17 cellular contexts compared by ENCODE assay signal in the genomic region with DNA sequence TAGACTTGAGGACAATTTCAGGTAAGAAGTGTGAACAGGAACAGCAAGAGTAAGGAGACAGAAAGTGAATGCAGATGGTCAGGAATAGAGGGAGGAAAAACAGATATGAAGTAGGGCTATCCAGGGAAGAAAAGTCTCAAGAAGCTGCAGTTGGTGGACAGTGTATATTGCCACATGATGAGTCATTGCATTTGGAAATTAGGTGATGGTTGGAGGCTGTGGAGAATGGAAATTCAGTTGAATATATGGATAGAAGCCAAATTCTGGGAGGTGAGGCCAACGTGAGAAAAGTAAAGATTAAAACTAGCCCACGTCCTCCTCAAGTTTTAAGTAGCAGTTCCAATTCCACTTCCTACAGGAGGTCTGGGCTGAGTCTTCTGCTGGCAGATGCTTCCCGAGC.
DNase-seq lines count a peak whose midpoint lies in the region; ATAC-seq lines count a peak whose summit lies in the region.
"Had no signal": no experiment of that assay in that cellular context is flagged by ENCODE, and none has a peak within 500 bp of the region (broad histone marks: within the 10 kb centered on the region; RNA-seq: fewer than 3 reads in every experiment).

No MANE protein-coding gene starts in this region.

- peaks cover 49% of the 10 kb centered on the region for H3K4me1 Mint-ChIP-seq in activated CD4-positive, alpha-beta T cell treated with anti-CD3 and anti-CD28 coated beads for 36 hours
- peaks cover 49% of the 10 kb centered on the region for H3K4me1 Mint-ChIP-seq in activated naive CD8-positive, alpha-beta T cell treated with anti-CD3 and anti-CD28 coated beads, Interleukin-2, amount 10 ng/mL, durations not matched to agents 7 days and 5 days

- H3K4me3 ChIP-seq in mesenchymal stem cell (ENCODE audit: insufficient read depth in 1 of 2, low read depth in 1 of 2, low read length in 2 of 2), result no peak overlapping the region
- H3K4me3 ChIP-seq: ovary, testis had no signal

- no peaks in the 10 kb centered on the region for H3K79me1 ChIP-seq in mesenchymal stem cell (replicated peaks; ENCODE audit: low read length, poor library complexity, severe bottlenecking)

- no peak overlapping the region for H2BK5ac ChIP-seq in mesenchymal stem cell (ENCODE audit: low read depth, low read length, poor library complexity, severe bottlenecking)

- WGBS in mesenchymal stem cell, result 94% methylated on average over 2 of the region's 3 CpGs

- H3K9ac ChIP-seq in mesenchymal stem cell (ENCODE audit: low read length), result no peak overlapping the region

- H3K27me3 Mint-ChIP-seq in activated CD4-positive, alpha-beta T cell treated with anti-CD3 and anti-CD28 coated beads for 36 hours, result no peaks in the 10 kb centered on the region
- H3K27me3 Mint-ChIP-seq in activated naive CD8-positive, alpha-beta T cell treated with anti-CD3 and anti-CD28 coated beads, Interleukin-2, amount 10 ng/mL, durations not matched to agents 7 days and 5 days, result no peaks in the 10 kb centered on the region
- H3K27me3 Mint-ChIP-seq: dendritic cell treated with granulocyte-macrophage colony-stimulating factor and Interleukin-4, amounts not matched to agents 40 ng/mL and 50 ng/mL, for 4 days had no signal

- H3K4me3 Mint-ChIP-seq in activated CD4-positive, alpha-beta T cell treated with anti-CD3 and anti-CD28 coated beads for 36 hours, result no peak overlapping the region
- peak overlapping the region; percentile 50 for H3K4me3 Mint-ChIP-seq in activated naive CD8-positive, alpha-beta T cell treated with anti-CD3 and anti-CD28 coated beads, Interleukin-2, amount 10 ng/mL, durations not matched to agents 7 days and 5 days
- H3K4me3 Mint-ChIP-seq: dendritic cell treated with granulocyte-macrophage colony-stimulating factor and Interleukin-4, amounts not matched to agents 40 ng/mL and 50 ng/mL, for 4 days; HFFc6 had no signal

- H3K36me3 Mint-ChIP-seq in activated CD4-positive, alpha-beta T cell treated with anti-CD3 and anti-CD28 coated beads for 36 hours (ENCODE audit: low read depth), result peaks cover 15% of the 10 kb centered on the region
- H3K36me3 Mint-ChIP-seq in activated naive CD8-positive, alpha-beta T cell treated with anti-CD3 and anti-CD28 coated beads, Interleukin-2, amount 10 ng/mL, durations not matched to agents 7 days and 5 days, result peaks cover 24% of the 10 kb centered on the region

- POLR2A ChIA-PET in activated CD4-positive, alpha-beta T cell treated with anti-CD3 and anti-CD28 coated beads for 36 hours (lab: Charles Lee), result no interaction called here
- POLR2A ChIA-PET in activated naive CD8-positive, alpha-beta T cell treated with anti-CD3 and anti-CD28 coated beads, Interleukin-2, amount 10 ng/mL, durations not matched to agents 7 days and 5 days (lab: Charles Lee), result no interaction called here

- H2AK5ac ChIP-seq in mesenchymal stem cell (ENCODE audit: low read length, severe bottlenecking), result no peak overlapping the region

- no peak for ATAC-seq in activated CD4-positive, alpha-beta T cell treated with anti-CD3 and anti-CD28 coated beads for 36 hours
- ATAC-seq in activated naive CD8-positive, alpha-beta T cell treated with anti-CD3 and anti-CD28 coated beads, Interleukin-2, amount 10 ng/mL, durations not matched to agents 7 days and 5 days (ENCODE audit: low read depth), result no peak
- ATAC-seq: activated naive CD4-positive, alpha-beta T cell treated with anti-CD3 and anti-CD28 coated beads, Interleukin-2, amount 50 U/mL, for 72 hours had no signal

- no peaks in the 10 kb centered on the region for H3K27me3 ChIP-seq in mesenchymal stem cell (ENCODE audit: control insufficient read depth in 1 of 2, insufficient read depth in 1 of 2, low read length in 2 of 2)
- H3K27me3 ChIP-seq: ovary, testis had no signal

- H2AFZ ChIP-seq in mesenchymal stem cell (ENCODE audit: low read depth, low read length), result no peak overlapping the region

- CTCF ChIA-PET in activated CD4-positive, alpha-beta T cell treated with anti-CD3 and anti-CD28 coated beads for 36 hours (lab: Charles Lee), result no interaction called here

- H3K36me3 ChIP-seq in mesenchymal stem cell (ENCODE audit: control insufficient read depth in 1 of 2, insufficient read depth in 2 of 2, low read depth in 1 of 2, low read length in 2 of 2), result no peaks in the 10 kb centered on the region
- H3K36me3 ChIP-seq: ovary had no signal

- H3K9me3 Mint-ChIP-seq in activated CD4-positive, alpha-beta T cell treated with anti-CD3 and anti-CD28 coated beads for 36 hours (ENCODE audit: low read depth), result peaks cover 6% of the 10 kb centered on the region
- H3K9me3 Mint-ChIP-seq in activated naive CD8-positive, alpha-beta T cell treated with anti-CD3 and anti-CD28 coated beads, Interleukin-2, amount 10 ng/mL, durations not matched to agents 7 days and 5 days, result peaks cover 11% of the 10 kb centered on the region
- H3K9me3 Mint-ChIP-seq: dendritic cell treated with granulocyte-macrophage colony-stimulating factor and Interleukin-4, amounts not matched to agents 40 ng/mL and 50 ng/mL, for 4 days had no signal

- no peak overlapping the region for H3K27ac ChIP-seq in mesenchymal stem cell (ENCODE audit: low read length, poor library complexity, severe bottlenecking)
- H3K27ac ChIP-seq: ovary, testis had no signal

- no peak overlapping the region for H3K18ac ChIP-seq in mesenchymal stem cell (ENCODE audit: low read depth in 1 of 2, low read length in 2 of 2)

- H4K8ac ChIP-seq in mesenchymal stem cell (ENCODE audit: low read length), result no peak overlapping the region

- DNase-seq in activated CD4-positive, alpha-beta T cell treated with anti-CD3 and anti-CD28 coated beads for 36 hours, result no peak
- DNase-seq in activated CD4-positive, alpha-beta T cell treated with anti-CD3 and anti-CD28 coated beads for 4 hours, result no peak
- DNase-seq in M059J (ENCODE audit: low read depth) (peak; percentile 53), mesenchymal stem cell (peak; percentile 46), NCI-H146 (lab: John Stamatoyannopoulos, UW) (no peak), DMS79 (lab: John Stamatoyannopoulos, UW) (no peak), NCI-H187 (lab: John Stamatoyannopoulos, UW) (no peak)
- no peak for DNase-seq in activated naive CD8-positive, alpha-beta T cell treated with anti-CD3 and anti-CD28 coated beads, Interleukin-2, amount 10 ng/mL, durations not matched to agents 7 days and 5 days
- DNase-seq: activated CD4-positive, alpha-beta T cell treated with anti-CD3 and anti-CD28 coated beads, Interleukin-2, amount 50 U/mL, for 48 hours; HFFc6; MM.1S; NCI-H2227 treated with DMSO at 0.1 percent for 48 hours; ovary; T-helper 1 cell; testis had no signal

- H4K91ac ChIP-seq in mesenchymal stem cell (ENCODE audit: low read length), result no peak overlapping the region

- no peak overlapping the region for H3K23ac ChIP-seq in mesenchymal stem cell (ENCODE audit: low read length in 2 of 2)

- no peak overlapping the region for H2BK15ac ChIP-seq in mesenchymal stem cell (ENCODE audit: low read depth, poor library complexity, severe bottlenecking)

- no peak overlapping the region for H3K4me2 ChIP-seq in mesenchymal stem cell (ENCODE audit: low read length, poor library complexity, severe bottlenecking)

- peak overlapping the region; percentile 22 for H3K27ac Mint-ChIP-seq in activated CD4-positive, alpha-beta T cell treated with anti-CD3 and anti-CD28 coated beads for 36 hours
- H3K27ac Mint-ChIP-seq in activated naive CD8-positive, alpha-beta T cell treated with anti-CD3 and anti-CD28 coated beads, Interleukin-2, amount 10 ng/mL, durations not matched to agents 7 days and 5 days, result peak overlapping the region; percentile 5
- H3K27ac Mint-ChIP-seq: activated naive CD4-positive, alpha-beta T cell treated with anti-CD3 and anti-CD28 coated beads, Interleukin-2, amount 50 U/mL, for 72 hours; dendritic cell treated with granulocyte-macrophage colony-stimulating factor and Interleukin-4, amounts not matched to agents 40 ng/mL and 50 ng/mL, for 4 days; HFFc6 had no signal

- H3K9me3 ChIP-seq in mesenchymal stem cell (ENCODE audit: control insufficient read depth, low read length), result peaks cover 16% of the 10 kb centered on the region
- H3K9me3 ChIP-seq: ovary, testis had no signal

- no peak overlapping the region for H3K4ac ChIP-seq in mesenchymal stem cell (ENCODE audit: low read depth in 1 of 2, low read length in 2 of 2)

- H2BK12ac ChIP-seq in mesenchymal stem cell (ENCODE audit: low read length in 2 of 2), result no peak overlapping the region

- H2BK120ac ChIP-seq in mesenchymal stem cell (ENCODE audit: low read depth, low read length), result no peak overlapping the region

- H3K4me1 ChIP-seq in mesenchymal stem cell (ENCODE audit: control insufficient read depth, insufficient read depth, low read depth, low read length), result no peaks in the 10 kb centered on the region
- H3K4me1 ChIP-seq: testis had no signal

- H3K14ac ChIP-seq in mesenchymal stem cell (ENCODE audit: low read length in 2 of 2), result no peak overlapping the region

- intact Hi-C loops in activated CD4-positive, alpha-beta T cell treated with anti-CD3 and anti-CD28 coated beads for 36 hours (cut with DNase I, micrococcal nuclease), result no loop called here

Comparison
In these comparisons a context has a peak if more than half of its experiments do, and no peak if none do; other contexts are left out.
1. DNase-seq: peak in M059J (single experiment) and mesenchymal stem cell (single experiment); none in activated CD4-positive, alpha-beta T cell treated with anti-CD3 and anti-CD28 coated beads for 36 hours (single experiment), activated CD4-positive, alpha-beta T cell treated with anti-CD3 and anti-CD28 coated beads for 4 hours (0 of 2), activated naive CD8-positive, alpha-beta T cell treated with anti-CD3 and anti-CD28 coated beads, Interleukin-2, amount 10 ng/mL, durations not matched to agents 7 days and 5 days (single experiment), NCI-H146 (single experiment), DMS79 (single experiment) and NCI-H187 (0 of 2).